ENCODE assay signal across 8 cellular contexts in the genomic region with DNA sequence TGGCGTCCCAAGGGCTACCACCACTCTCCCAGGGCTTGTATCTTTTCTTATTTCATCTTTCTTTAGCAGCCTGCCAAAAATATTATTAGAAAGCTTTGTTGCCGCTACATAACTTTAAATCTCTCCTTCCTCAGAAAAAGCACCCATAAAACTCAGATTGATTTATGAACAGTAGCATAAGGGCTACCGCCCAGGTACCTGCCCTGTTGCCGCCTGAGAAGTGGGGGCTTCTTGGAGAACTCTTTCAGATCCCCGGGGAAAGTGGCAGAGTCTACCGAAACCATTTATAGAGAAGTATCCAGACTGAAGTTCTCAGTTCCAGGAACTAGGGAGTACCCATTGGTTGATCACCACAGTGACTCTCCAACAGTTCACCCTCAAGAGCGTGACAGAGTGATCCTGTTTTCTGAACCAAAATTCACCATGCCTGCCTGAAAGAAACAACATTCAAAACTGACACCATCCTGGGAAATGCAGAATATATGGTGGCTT. TPM values are rescaled to one million over a fixed set of nuclear protein-coding genes. Genes with fewer than 3 reads are reported as not detected.
DNase-seq lines count a peak whose midpoint lies in the region; ATAC-seq and TF ChIP-seq lines count a peak whose summit lies in the region.

No MANE protein-coding gene starts in this region.

- CTCF ChIA-PET in HEK293T (lab: Yijun Ruan, JAX) = no interaction called here

- peak overlapping the region; percentile 83 for H3K4me3 Mint-ChIP-seq in activated T-cell treated with anti-CD3 and anti-CD28 coated beads, Interleukin-2, amount 50 U/mL, for 24 hours
- H3K4me3 Mint-ChIP-seq in activated T-helper 1 cell treated with anti-CD3 and anti-CD28 coated beads, Interleukin-12 subunit alpha, Interleukin-12 subunit beta, Interleukin-2, Interleukin-4 antibody, amounts not matched to agents 30 ng/mL and 10 ng/mL and 1 ng/mL, durations not matched to agents 14 hours and 24 hours and 36 hours = peak overlapping the region; percentile 83

- no peaks in the 10 kb centered on the region for H3K9me3 Mint-ChIP-seq in activated T-cell treated with anti-CD3 and anti-CD28 coated beads, Interleukin-2, amount 50 U/mL, for 24 hours
- no peaks in the 10 kb centered on the region for H3K9me3 Mint-ChIP-seq in activated T-helper 1 cell treated with anti-CD3 and anti-CD28 coated beads, Interleukin-12 subunit alpha, Interleukin-12 subunit beta, Interleukin-2, Interleukin-4 antibody, amounts not matched to agents 30 ng/mL and 10 ng/mL and 1 ng/mL, durations not matched to agents 14 hours and 24 hours and 36 hours

- no peaks in the 10 kb centered on the region for H3K27me3 Mint-ChIP-seq in activated T-cell treated with anti-CD3 and anti-CD28 coated beads, Interleukin-2, amount 50 U/mL, for 24 hours
- no peaks in the 10 kb centered on the region for H3K27me3 Mint-ChIP-seq in activated T-helper 1 cell treated with anti-CD3 and anti-CD28 coated beads, Interleukin-12 subunit alpha, Interleukin-12 subunit beta, Interleukin-2, Interleukin-4 antibody, amounts not matched to agents 30 ng/mL and 10 ng/mL and 1 ng/mL, durations not matched to agents 14 hours and 24 hours and 36 hours (ENCODE audit: insufficient read depth)

- peaks cover 36% of the 10 kb centered on the region for H3K36me3 Mint-ChIP-seq in activated T-cell treated with anti-CD3 and anti-CD28 coated beads, Interleukin-2, amount 50 U/mL, for 24 hours (ENCODE audit: low read depth)
- H3K36me3 Mint-ChIP-seq in activated T-helper 1 cell treated with anti-CD3 and anti-CD28 coated beads, Interleukin-12 subunit alpha, Interleukin-12 subunit beta, Interleukin-2, Interleukin-4 antibody, amounts not matched to agents 30 ng/mL and 10 ng/mL and 1 ng/mL, durations not matched to agents 14 hours and 24 hours and 36 hours (ENCODE audit: low read depth) = peaks cover 26% of the 10 kb centered on the region

- no peak for DNase-seq in activated T-cell treated with anti-CD3 and anti-CD28 coated beads, Interleukin-2, amount 50 U/mL, for 24 hours
- DNase-seq in activated T-cell treated with anti-CD3 and anti-CD28 coated beads for 4 hours (no peak), cortex of kidney (lab: John Stamatoyannopoulos, UW) (no peak), HEK293T (ENCODE audit: extremely low spot score) (no peak), iPS-NIHi11 (ENCODE audit: low spot score) (no peak)
- DNase-seq in activated T-helper 1 cell treated with anti-CD3 and anti-CD28 coated beads, Interleukin-12 subunit alpha, Interleukin-12 subunit beta, Interleukin-2, Interleukin-4 antibody, amounts not matched to agents 30 ng/mL and 10 ng/mL and 1 ng/mL, durations not matched to agents 14 hours and 24 hours and 36 hours (ENCODE audit: low spot score) = no peak
- peak; percentile 8 for DNase-seq in stimulated activated naive CD8-positive, alpha-beta T cell treated with anti-CD3 and anti-CD28 coated beads, Interleukin-15, Interleukin-2, amounts not matched to agents 100 U/mL and 50 U/mL, for 24 hours

- peak overlapping the region; percentile 96 for H3K27ac Mint-ChIP-seq in activated T-cell treated with anti-CD3 and anti-CD28 coated beads, Interleukin-2, amount 50 U/mL, for 24 hours
- H3K27ac Mint-ChIP-seq in activated T-helper 1 cell treated with anti-CD3 and anti-CD28 coated beads, Interleukin-12 subunit alpha, Interleukin-12 subunit beta, Interleukin-2, Interleukin-4 antibody, amounts not matched to agents 30 ng/mL and 10 ng/mL and 1 ng/mL, durations not matched to agents 14 hours and 24 hours and 36 hours = peak overlapping the region; percentile 94

- H3K4me1 Mint-ChIP-seq in activated T-cell treated with anti-CD3 and anti-CD28 coated beads, Interleukin-2, amount 50 U/mL, for 24 hours (ENCODE audit: low read depth) = peaks cover 39% of the 10 kb centered on the region
- H3K4me1 Mint-ChIP-seq in activated T-helper 1 cell treated with anti-CD3 and anti-CD28 coated beads, Interleukin-12 subunit alpha, Interleukin-12 subunit beta, Interleukin-2, Interleukin-4 antibody, amounts not matched to agents 30 ng/mL and 10 ng/mL and 1 ng/mL, durations not matched to agents 14 hours and 24 hours and 36 hours (ENCODE audit: low read depth) = peaks cover 49% of the 10 kb centered on the region

- no peaks in the 10 kb centered on the region for H3K9me3 ChIP-seq in iPS-18c (ENCODE audit: control insufficient read depth, insufficient read depth, low read length)

- intact Hi-C loops in activated T-helper 1 cell treated with anti-CD3 and anti-CD28 coated beads, Interleukin-12 subunit alpha, Interleukin-12 subunit beta, Interleukin-2, Interleukin-4 antibody, amounts not matched to agents 30 ng/mL and 10 ng/mL and 1 ng/mL, durations not matched to agents 14 hours and 24 hours and 36 hours (cut with micrococcal nuclease) = loop anchor here (1.0 to 5.0 kb wide), 8 partner anchors 110 to 1729 kb away; a partner anchor contains a TSS

- peak overlapping the region; percentile 73; the same call in 1 of the 2 replicates for H3K4me3 ChIP-seq in iPS-18c (ENCODE audit: insufficient read depth, low read depth, low read length)

- POLR2A ChIA-PET in HEK293T (lab: Yijun Ruan, JAX) = no interaction called here

- ATAC-seq in stimulated activated naive CD8-positive, alpha-beta T cell treated with anti-CD3 and anti-CD28 coated beads, Interleukin-15, Interleukin-2, amounts not matched to agents 100 U/mL and 50 U/mL, for 24 hours = no peak

TF ChIP-seq in HEK293T, 16 proteins besides CTCF, POLR2A, EP300 and RAD21:
- TF ChIP-seq TARDBP (IDR thresholded peaks at IDR 0.05) (no peak), BHLHE40 (IDR thresholded peaks at IDR 0.05; ENCODE audit: borderline replicate concordance) (no peak), CTBP1 (IDR thresholded peaks at IDR 0.05; ENCODE audit: borderline replicate concordance) (no peak), FOXK2 (IDR thresholded peaks at IDR 0.05) (no peak), FOXA1 (IDR thresholded peaks at IDR 0.05) (no peak), ARNT (IDR thresholded peaks at IDR 0.05) (no peak)

RNA-seq across cellular contexts. Expression of a gene that starts 0.7 kb away (rescaled TPM):
- 17.7 and 20.0 TPM in 2 replicates for total RNA-seq in activated T-helper 1 cell treated with anti-CD3 and anti-CD28 coated beads, Interleukin-12 subunit alpha, Interleukin-12 subunit beta, Interleukin-2, Interleukin-4 antibody, amounts not matched to agents 30 ng/mL and 10 ng/mL and 1 ng/mL, durations not matched to agents 14 hours and 24 hours and 36 hours
